ENCODE assay signal across 25 cellular contexts in the genomic region with DNA sequence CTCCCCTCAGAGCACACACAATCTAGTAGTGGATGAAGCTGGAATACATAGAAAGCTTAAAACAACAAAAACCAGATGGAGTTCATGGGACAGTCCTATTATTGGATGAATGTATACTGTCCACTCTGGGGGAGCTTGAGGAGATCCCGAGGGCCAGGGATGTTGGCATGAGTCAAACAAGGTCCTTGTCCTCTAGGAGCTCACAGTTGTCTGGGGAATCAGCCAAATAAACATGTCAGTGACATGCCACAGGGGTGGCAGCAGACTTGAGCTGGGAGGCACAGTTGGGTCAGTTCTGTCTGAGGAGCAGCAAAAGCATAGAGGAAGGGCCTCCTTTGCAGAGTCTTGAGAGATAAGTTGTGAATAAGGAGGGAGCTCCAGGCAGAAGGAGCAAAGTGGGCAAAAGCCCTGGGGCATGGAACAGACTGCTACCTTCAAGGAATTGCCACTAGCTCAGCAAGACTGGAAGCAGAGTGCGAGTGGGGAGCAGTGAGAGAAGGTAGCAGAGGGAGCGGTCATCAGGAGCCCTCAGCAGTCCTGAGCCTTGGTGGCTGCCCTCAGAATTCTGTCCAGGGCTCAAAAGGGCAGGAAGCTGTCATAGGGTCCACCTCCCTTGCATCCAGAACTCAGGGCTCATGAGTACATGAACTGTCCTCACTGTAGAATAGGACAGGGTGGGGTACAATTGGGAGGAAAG. TPM values are rescaled to one million over a fixed set of nuclear protein-coding genes. Genes with fewer than 3 reads are reported as not detected.
"Had no signal": no experiment of that assay in that cellular context is flagged by ENCODE, and none has a peak within 500 bp of the region (broad histone marks: within the 10 kb centered on the region; RNA-seq: fewer than 3 reads in every experiment).

No MANE protein-coding gene starts in this region.

- H3K4me3 Mint-ChIP-seq: activated naive CD4-positive, alpha-beta T cell treated with anti-CD3 and anti-CD28 coated beads, Interleukin-2, amount 50 U/mL, for 24 hours; central memory CD8-positive, alpha-beta T cell; natural killer cell treated with Interleukin-12 subunit alpha and Interleukin-12 subunit beta and Interleukin-15 and Interleukin-18, amount 100 ng/mL, for 72 hours; stimulated activated effector memory CD8-positive, alpha-beta T cell treated with anti-CD3 and anti-CD28 coated beads, Interleukin-12 subunit alpha, Interleukin-12 subunit beta, amount 100 ng/mL, for 72 hours; T-helper 17 cell; type B pancreatic cell had no signal

- H3K4me3 ChIP-seq: colonic mucosa, heart right ventricle, right lobe of liver, thoracic aorta had no signal

- ATAC-seq: left lobe of liver; natural killer cell treated with Interleukin-12 subunit alpha and Interleukin-12 subunit beta and Interleukin-15 and Interleukin-18, amount 100 ng/mL, for 72 hours; stimulated activated effector memory CD8-positive, alpha-beta T cell treated with anti-CD3 and anti-CD28 coated beads, Interleukin-12 subunit alpha, Interleukin-12 subunit beta, amount 100 ng/mL, for 72 hours; T-helper 17 cell had no signal

- H2AFZ ChIP-seq: parathyroid adenoma had no signal

- H3K4me1 ChIP-seq: colonic mucosa, heart right ventricle, parathyroid adenoma, right lobe of liver had no signal

- H3K36me3 Mint-ChIP-seq: natural killer cell treated with Interleukin-12 subunit alpha and Interleukin-12 subunit beta and Interleukin-15 and Interleukin-18, amount 100 ng/mL, for 72 hours; stimulated activated effector memory CD8-positive, alpha-beta T cell treated with anti-CD3 and anti-CD28 coated beads, Interleukin-12 subunit alpha, Interleukin-12 subunit beta, amount 100 ng/mL, for 72 hours; type B pancreatic cell had no signal

- H3K79me2 ChIP-seq: parathyroid adenoma had no signal

- H3K9ac ChIP-seq: parathyroid adenoma had no signal

- H3K9me3 Mint-ChIP-seq: central memory CD8-positive, alpha-beta T cell; natural killer cell treated with Interleukin-12 subunit alpha and Interleukin-12 subunit beta and Interleukin-15 and Interleukin-18, amount 100 ng/mL, for 72 hours; stimulated activated effector memory CD8-positive, alpha-beta T cell treated with anti-CD3 and anti-CD28 coated beads, Interleukin-12 subunit alpha, Interleukin-12 subunit beta, amount 100 ng/mL, for 72 hours; type B pancreatic cell had no signal

- H3K27me3 Mint-ChIP-seq: activated naive CD4-positive, alpha-beta T cell treated with anti-CD3 and anti-CD28 coated beads, Interleukin-2, amount 50 U/mL, for 24 hours; central memory CD8-positive, alpha-beta T cell; type B pancreatic cell had no signal

- H3K27ac ChIP-seq: colonic mucosa, heart right ventricle, parathyroid adenoma, right lobe of liver, thoracic aorta had no signal

- H3K27ac Mint-ChIP-seq: activated naive CD4-positive, alpha-beta T cell treated with anti-CD3 and anti-CD28 coated beads, Interleukin-2, amount 50 U/mL, for 24 hours; natural killer cell treated with Interleukin-12 subunit alpha and Interleukin-12 subunit beta and Interleukin-15 and Interleukin-18, amount 100 ng/mL, for 72 hours; T-helper 17 cell; type B pancreatic cell had no signal

- H3K36me3 ChIP-seq: colonic mucosa, right lobe of liver had no signal

- DNase-seq: activated CD4-positive, alpha-beta T cell treated with anti-CD3 and anti-CD28 coated beads for 4 hours; activated CD4-positive, alpha-beta T cell treated with anti-CD3 and anti-CD28 coated beads, Interleukin-2, amount 50 U/mL, for 48 hours; activated CD4-positive, CD25-positive, alpha-beta regulatory T cell; activated gamma-delta T cell; activated T-cell treated with anti-CD3 and anti-CD28 coated beads for 4 hours; colonic mucosa; heart right ventricle; kidney; midbrain; nucleus accumbens; right lobe of liver; small intestine; stimulated activated CD4-positive, alpha-beta T cell treated with anti-CD3 and anti-CD28 coated beads, Interleukin-2, amount 100 ng/mL, for 24 hours; T-helper 17 cell had no signal

- H3K9me3 ChIP-seq: colonic mucosa, right lobe of liver, thoracic aorta had no signal

- H3K27me3 ChIP-seq: colonic mucosa, heart right ventricle, right lobe of liver had no signal

- H3K4me1 Mint-ChIP-seq: activated naive CD4-positive, alpha-beta T cell treated with anti-CD3 and anti-CD28 coated beads, Interleukin-2, amount 50 U/mL, for 24 hours; central memory CD8-positive, alpha-beta T cell; stimulated activated effector memory CD8-positive, alpha-beta T cell treated with anti-CD3 and anti-CD28 coated beads, Interleukin-12 subunit alpha, Interleukin-12 subunit beta, amount 100 ng/mL, for 72 hours had no signal

RNA-seq across cellular contexts. Expression of gene SGK2, which starts 29.2 kb away (rescaled TPM):
- total RNA-seq: lung microvascular endothelial cell, pulmonary artery endothelial cell, SK-MEL-5 had no signal
